37 cellular contexts compared by ENCODE assay signal in the genomic region with DNA sequence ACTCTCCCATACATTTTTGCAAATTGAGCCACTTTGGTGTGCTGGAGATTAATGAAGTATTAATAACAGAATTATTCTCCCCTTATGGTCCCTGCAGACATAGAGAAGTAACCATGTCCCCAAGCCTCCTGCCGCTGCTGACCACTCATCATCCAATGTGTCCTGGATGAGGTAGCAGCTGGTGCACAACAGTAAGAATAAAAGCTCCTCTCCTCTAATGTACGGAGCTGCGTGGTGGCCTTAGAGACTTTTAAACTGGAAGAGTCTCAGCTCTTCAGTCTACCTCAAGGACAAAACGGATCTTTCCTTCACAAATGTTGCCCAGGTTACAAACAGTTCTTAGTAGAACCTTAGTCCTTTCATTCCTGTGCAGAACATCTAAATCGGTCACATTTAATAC. TPM values are rescaled to one million over a fixed set of nuclear protein-coding genes. Genes with fewer than 3 reads are reported as not detected.
"Had no signal": no experiment of that assay in that cellular context is flagged by ENCODE, and none has a peak within 500 bp of the region (broad histone marks: within the 10 kb centered on the region; RNA-seq: fewer than 3 reads in every experiment).

No MANE protein-coding gene starts in this region.

- H3K27ac Mint-ChIP-seq: activated CD4-positive, alpha-beta memory T cell treated with anti-CD3 and anti-CD28 coated beads, Interleukin-2, amount 10 ng/mL, durations not matched to agents 7 days and 5 days; activated CD4-positive, alpha-beta T cell treated with anti-CD3 and anti-CD28 coated beads, Interleukin-2, amount 10 ng/mL, durations not matched to agents 7 days and 5 days; activated naive CD8-positive, alpha-beta T cell; activated T-helper 17 cell treated with anti-CD3 and anti-CD28 coated beads, Interleukin-2, amount 50 U/mL, for 72 hours; effector memory CD8-positive, alpha-beta T cell; WTC11 had no signal

- H3K27me3 ChIP-seq: brain microvascular endothelial cell had no signal

- H3K9me3 ChIP-seq: esophagus squamous epithelium, gastroesophageal sphincter had no signal

- H3K4me1 Mint-ChIP-seq: activated CD4-positive, alpha-beta memory T cell treated with anti-CD3 and anti-CD28 coated beads, Interleukin-2, amount 10 ng/mL, durations not matched to agents 7 days and 5 days; activated CD4-positive, alpha-beta T cell treated with anti-CD3 and anti-CD28 coated beads, Interleukin-2, amount 10 ng/mL, durations not matched to agents 7 days and 5 days; activated T-helper 17 cell treated with anti-CD3 and anti-CD28 coated beads, Interleukin-2, amount 50 U/mL, for 72 hours; WTC11 had no signal

- H3K4me3 ChIP-seq: esophagus squamous epithelium, gastroesophageal sphincter had no signal

- H3K4me3 Mint-ChIP-seq: activated CD4-positive, alpha-beta memory T cell treated with anti-CD3 and anti-CD28 coated beads, Interleukin-2, amount 10 ng/mL, durations not matched to agents 7 days and 5 days; activated CD4-positive, alpha-beta T cell treated with anti-CD3 and anti-CD28 coated beads, Interleukin-2, amount 10 ng/mL, durations not matched to agents 7 days and 5 days; activated naive CD8-positive, alpha-beta T cell; activated T-cell treated with anti-CD3 and anti-CD28 coated beads, Interleukin-2, amount 50 U/mL, for 4 hours; activated T-helper 17 cell treated with anti-CD3 and anti-CD28 coated beads, Interleukin-2, amount 50 U/mL, for 72 hours; effector memory CD8-positive, alpha-beta T cell; WTC11 had no signal

- DNase-seq: activated CD4-positive, alpha-beta memory T cell treated with anti-CD3 and anti-CD28 coated beads, Interleukin-2, amount 10 ng/mL, durations not matched to agents 7 days and 5 days; activated CD4-positive, alpha-beta T cell treated with anti-CD3 and anti-CD28 coated beads for 1 hour; activated CD4-positive, alpha-beta T cell treated with anti-CD3 and anti-CD28 coated beads for 4 hours; activated CD4-positive, alpha-beta T cell treated with anti-CD3 and anti-CD28 coated beads, Interleukin-2, amount 10 ng/mL, durations not matched to agents 7 days and 5 days; activated CD4-positive, alpha-beta T cell treated with anti-CD3 and anti-CD28 coated beads, Interleukin-2, amount 50 U/mL, for 4 hours; activated CD8-positive, alpha-beta memory T cell treated with anti-CD3 and anti-CD28 coated beads, Interleukin-2, amount 50 U/mL, for 48 hours; activated effector memory CD4-positive, alpha-beta T cell treated with Interleukin-2 at 50 U/mL for 16 hours; activated gamma-delta T cell treated with Interleukin-2 at 50 U/mL for 16 hours; activated naive CD4-positive, alpha-beta T cell treated with anti-CD3 and anti-CD28 coated beads, Interleukin-2, amount 50 U/mL, for 16 hours; activated naive CD4-positive, alpha-beta T cell treated with Interleukin-2 at 50 U/mL for 16 hours; activated T-cell treated with anti-CD3 and anti-CD28 coated beads for 4 hours; activated T-cell treated with anti-CD3 and anti-CD28 coated beads, Interleukin-2, amount 50 U/mL, for 4 hours; amniotic stem cell; anterior cingulate cortex; brain microvascular endothelial cell; caudate nucleus; cortex of kidney; dermis blood vessel endothelial cell; effector CD4-positive, alpha-beta T cell; effector memory CD8-positive, alpha-beta T cell; erythroblast; esophagus squamous epithelium; foreskin melanocyte; T-helper 2 cell had no signal

- FAIRE-seq: astrocyte, bronchial epithelial cell, colon, TTC549 had no signal

- H3K36me3 ChIP-seq: brain microvascular endothelial cell, esophagus squamous epithelium, gastroesophageal sphincter had no signal

- H3K9me3 Mint-ChIP-seq: activated CD4-positive, alpha-beta T cell treated with anti-CD3 and anti-CD28 coated beads, Interleukin-2, amount 10 ng/mL, durations not matched to agents 7 days and 5 days; activated T-cell treated with anti-CD3 and anti-CD28 coated beads, Interleukin-2, amount 50 U/mL, for 4 hours; activated T-helper 17 cell treated with anti-CD3 and anti-CD28 coated beads, Interleukin-2, amount 50 U/mL, for 72 hours had no signal

- ATAC-seq: activated T-cell treated with anti-CD3 and anti-CD28 coated beads, Interleukin-2, amount 50 U/mL, for 4 hours; activated T-helper 17 cell treated with anti-CD3 and anti-CD28 coated beads, Interleukin-2, amount 50 U/mL, for 72 hours; effector memory CD8-positive, alpha-beta T cell; gastroesophageal sphincter; WTC11 had no signal

- H3K4me1 ChIP-seq: esophagus squamous epithelium, gastroesophageal sphincter had no signal

- H3K36me3 Mint-ChIP-seq: WTC11 had no signal

- H3K27ac ChIP-seq: brain microvascular endothelial cell, esophagus squamous epithelium, gastroesophageal sphincter, VCaP had no signal

RNA-seq across cellular contexts. Expression of a gene that starts 37.7 kb away (rescaled TPM):
- total RNA-seq: activated T-cell treated with anti-CD3 and anti-CD28 coated beads, Interleukin-2, amount 50 U/mL, for 4 hours; astrocyte; bronchial epithelial cell; chondrocyte; dermis blood vessel endothelial cell; fibroblast of lung; fibroblast of villous mesenchyme; T-helper 1 cell treated with Interleukin-12 subunit alpha and Interleukin-12 subunit beta and Interleukin-4 antibody, amounts not matched to agents 30 ng/mL and 1 ng/mL, for 36 hours; WTC11 had no signal
- polyA plus RNA-seq: fibroblast of lung had no signal
